ENCODE assay signal across 20 cellular contexts in the genomic region with DNA sequence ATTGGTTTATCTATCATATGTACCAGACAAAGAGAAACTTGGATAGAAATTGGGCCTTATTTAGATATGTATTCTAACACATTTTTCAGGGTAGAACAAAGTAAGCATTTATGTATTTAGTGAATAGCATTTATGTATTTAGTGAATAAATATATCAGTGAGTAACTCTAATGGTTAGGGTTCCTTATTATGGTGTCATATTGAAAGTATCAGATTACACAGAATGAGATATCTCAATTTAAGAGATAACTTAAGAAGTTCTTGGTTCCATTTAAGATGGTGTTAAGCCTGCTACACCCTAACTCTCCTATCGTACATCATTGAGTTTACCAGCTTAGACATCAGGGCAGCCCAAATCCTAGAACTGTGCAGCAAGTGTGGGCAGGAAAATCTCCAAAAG. TPM values are rescaled to one million over a fixed set of nuclear protein-coding genes. Genes with fewer than 3 reads are reported as not detected.
DNase-seq lines count a peak whose midpoint lies in the region; ATAC-seq and TF ChIP-seq lines count a peak whose summit lies in the region.
"Had no signal": no experiment of that assay in that cellular context is flagged by ENCODE, and none has a peak within 500 bp of the region (broad histone marks: within the 10 kb centered on the region; RNA-seq: fewer than 3 reads in every experiment).

No MANE protein-coding gene starts in this region.

- no peaks in the 10 kb centered on the region for H3K27me3 ChIP-seq in mammary epithelial cell (ENCODE audit: insufficient read depth, low read length)
- H3K27me3 ChIP-seq: BLaER1 had no signal

- CTCF ChIA-PET in mammary epithelial cell (lab: Charles Lee; ENCODE audit: low non-redundant PET) = no interaction called here

- no peaks in the 10 kb centered on the region for H3K9me3 ChIP-seq in mammary epithelial cell (replicated peaks; ENCODE audit: insufficient read depth, low read length)

- dilution Hi-C loops in mammary epithelial cell (cut with HindIII; ENCODE audit: low sequenced_read_pairs) = no loop called here

- H3K4me2 ChIP-seq in mammary epithelial cell (ENCODE audit: insufficient read depth, low read depth, low read length) = no peak overlapping the region
- H3K4me2 ChIP-seq: BLaER1, GM23338 had no signal

- H3K4me3 ChIP-seq in mammary epithelial cell (replicated peaks in 1 of 3; ENCODE audit: insufficient read depth in 1 of 3, low read depth in 2 of 3, low read length in 3 of 3) = no peak overlapping the region
- H3K4me3 ChIP-seq: BLaER1, GM23338 had no signal

- no peak for DNase-seq in mammary epithelial cell
- no peak for DNase-seq in NCI-H2171 (lab: John Stamatoyannopoulos, UW)
- DNase-seq in NCI-H748 (lab: John Stamatoyannopoulos, UW; ENCODE audit: unreplicated experiment) = no peak
- DNase-seq: DMS79 treated with DMSO at 0.1 percent for 48 hours, IMR-90, Kasumi-1, NCI-H1105 treated with DMSO at 0.1 percent for 48 hours, NCI-H187, NCI-H345, NCI-H526, RPMI8226, SIG-M5 had no signal

- no peaks in the 10 kb centered on the region for H3K36me3 ChIP-seq in mammary epithelial cell (ENCODE audit: insufficient read depth, low read length)
- H3K36me3 ChIP-seq: BLaER1 had no signal

- no peak overlapping the region for H2AFZ ChIP-seq in mammary epithelial cell (ENCODE audit: low read depth, low read length)
- H2AFZ ChIP-seq: GM23338 had no signal

- no peaks in the 10 kb centered on the region for H3K79me2 ChIP-seq in mammary epithelial cell (ENCODE audit: insufficient read depth, low read length)

- no peak overlapping the region for H3K27ac ChIP-seq in mammary epithelial cell (ENCODE audit: insufficient read depth, low read depth, low read length)
- H3K27ac ChIP-seq: BLaER1 had no signal

- intact Hi-C loops in mammary epithelial cell (cut with micrococcal nuclease) = no loop called here

- no TSS peak for BruUV-seq in mammary epithelial cell (replicated peaks; lab: Mats Ljungman, UMichigan)

- ATAC-seq in GM18502 (IDR thresholded peaks at IDR 0.05; ENCODE audit: poor library complexity, unreplicated experiment) = peak; percentile 81
- peak; percentile 63 for ATAC-seq in GM21526 (IDR thresholded peaks at IDR 0.05; ENCODE audit: low FRiP score, unreplicated experiment)
- ATAC-seq in HG02885 (IDR thresholded peaks at IDR 0.05; ENCODE audit: poor library complexity, unreplicated experiment) = peak; percentile 85
- peak; percentile 51 for ATAC-seq in HG03575 (IDR thresholded peaks at IDR 0.05; ENCODE audit: extremely low read depth, insufficient number of reproducible peaks, low FRiP score, unreplicated experiment)
- no peak for ATAC-seq in GM18870 (IDR thresholded peaks at IDR 0.05; ENCODE audit: unreplicated experiment)
- ATAC-seq: GM23338, HCT116 had no signal

- H3K4me1 ChIP-seq in mammary epithelial cell (ENCODE audit: insufficient read depth, low read length) = no peaks in the 10 kb centered on the region
- H3K4me1 ChIP-seq: BLaER1 had no signal

- H3K9ac ChIP-seq in mammary epithelial cell (ENCODE audit: insufficient read depth, low read length) = no peak overlapping the region
- H3K9ac ChIP-seq: BLaER1 had no signal

- WGBS in mammary epithelial cell (ENCODE audit: low coverage, missing lambda C conversion rate) = 81% methylated on average over 1 of the region's 1 CpG

- in situ Hi-C loops in mammary epithelial cell (cut with MboI; ENCODE audit: low sequenced_read_pairs in 2 of 2) = no loop called here

- no peak for TF ChIP-seq CTCF in mammary epithelial cell (conservative IDR thresholded peaks at IDR 0.05 in 1 of 2, IDR thresholded peaks at IDR 0.05 in 1 of 2; ENCODE audit: extremely low read depth in 1 of 2, insufficient read depth in 1 of 2, low read depth in 1 of 2, low read length in 2 of 2)

- no peaks in the 10 kb centered on the region for H4K20me1 ChIP-seq in mammary epithelial cell (ENCODE audit: insufficient read depth, low read length)
- H4K20me1 ChIP-seq: BLaER1 had no signal

RNA-seq across cellular contexts. Expression of gene DMTF1, which starts 35.9 kb away (rescaled TPM):
- 10 to 100 TPM; 52.4 to 53.2 TPM for total RNA-seq in mammary epithelial cell
- polyA plus RNA-seq in mammary epithelial cell = 25.1 TPM
- 76.9 TPM for polyA minus RNA-seq in mammary epithelial cell

RNA-seq across cellular contexts. Expression of gene ELAPOR2, which starts 56.9 kb away (rescaled TPM):
- 10 to 100 TPM in 1 of 2 donors, 1 to 10 TPM in 1; 3.5 to 24.3 TPM for total RNA-seq in mammary epithelial cell
- 0.07 TPM for polyA plus RNA-seq in mammary epithelial cell
- not detected for polyA minus RNA-seq in mammary epithelial cell
